Comparison of ENCODE assay signal across 15 cellular contexts in genomic region chr12:94184995-94185711, GRCh38.
"Had no signal": no experiment of that assay in that cellular context is flagged by ENCODE, and none has a peak within 500 bp of the region (broad histone marks: within the 10 kb centered on the region; RNA-seq: fewer than 3 reads in every experiment).

No MANE protein-coding gene starts in this region.

- DNase-seq: activated CD4-positive, alpha-beta memory T cell treated with anti-CD3 and anti-CD28 coated beads for 36 hours; activated CD4-positive, CD25-positive, alpha-beta regulatory T cell treated with anti-CD3 and anti-CD28 coated beads, Interleukin-2, amount 50 U/mL, for 72 hours; activated CD8-positive, alpha-beta memory T cell treated with anti-CD3 and anti-CD28 coated beads, Interleukin-2, amount 50 U/mL, for 4 hours; activated gamma-delta T cell treated with Interleukin-2 at 50 U/mL for 16 hours; activated T-cell treated with anti-CD3 and anti-CD28 coated beads, Interleukin-2, amount 50 U/mL, for 72 hours; aorta; dorsolateral prefrontal cortex; esophagus squamous epithelium; foreskin keratinocyte; left lung; stimulated activated CD4-positive, alpha-beta T cell treated with anti-CD3 and anti-CD28 coated beads, Interleukin-15, amount 100 ng/mL, for 24 hours; stimulated activated CD4-positive, alpha-beta T cell treated with anti-CD3 and anti-CD28 coated beads, Interleukin-4, amount 100 ng/mL, for 24 hours had no signal

- H3K4me3 ChIP-seq: esophagus squamous epithelium, left lung, upper lobe of left lung had no signal

- H3K9me3 ChIP-seq: esophagus squamous epithelium, left lung, upper lobe of left lung had no signal

- H3K27ac ChIP-seq: esophagus squamous epithelium, foreskin keratinocyte, left lung, upper lobe of left lung had no signal

- H3K4me3 Mint-ChIP-seq: activated CD4-positive, alpha-beta memory T cell treated with anti-CD3 and anti-CD28 coated beads for 36 hours; activated T-cell treated with anti-CD3 and anti-CD28 coated beads, Interleukin-2, amount 50 U/mL, for 72 hours; stimulated activated naive CD8-positive, alpha-beta T cell treated with anti-CD3 and anti-CD28 coated beads, Interleukin-15, Interleukin-2, amounts not matched to agents 100 ng/mL and 50 ng/mL, for 24 hours; T-helper 2 cell treated with Interferon-gamma antibody and Interleukin-4, amounts not matched to agents 5 μg/mL and 100 μg/mL, for 36 hours had no signal

- ATAC-seq: activated T-cell treated with anti-CD3 and anti-CD28 coated beads, Interleukin-2, amount 50 U/mL, for 72 hours; foreskin keratinocyte; left lung had no signal

- H3K36me3 ChIP-seq: esophagus squamous epithelium had no signal

- H3K27me3 Mint-ChIP-seq: activated CD4-positive, alpha-beta memory T cell treated with anti-CD3 and anti-CD28 coated beads for 36 hours; stimulated activated naive CD8-positive, alpha-beta T cell treated with anti-CD3 and anti-CD28 coated beads, Interleukin-15, Interleukin-2, amounts not matched to agents 100 ng/mL and 50 ng/mL, for 24 hours had no signal

- H3K27me3 ChIP-seq: dorsolateral prefrontal cortex, left lung, upper lobe of left lung had no signal

- H3K27ac Mint-ChIP-seq: activated CD4-positive, alpha-beta memory T cell treated with anti-CD3 and anti-CD28 coated beads for 36 hours; activated T-cell treated with anti-CD3 and anti-CD28 coated beads, Interleukin-2, amount 50 U/mL, for 72 hours; stimulated activated naive CD8-positive, alpha-beta T cell treated with anti-CD3 and anti-CD28 coated beads, Interleukin-15, Interleukin-2, amounts not matched to agents 100 ng/mL and 50 ng/mL, for 24 hours; T-helper 2 cell treated with Interferon-gamma antibody and Interleukin-4, amounts not matched to agents 5 μg/mL and 100 μg/mL, for 36 hours had no signal

- H3K4me1 ChIP-seq: foreskin keratinocyte, upper lobe of left lung had no signal

- H3K9me3 Mint-ChIP-seq: activated CD4-positive, alpha-beta memory T cell treated with anti-CD3 and anti-CD28 coated beads for 36 hours; activated T-cell treated with anti-CD3 and anti-CD28 coated beads, Interleukin-2, amount 50 U/mL, for 72 hours; stimulated activated naive CD8-positive, alpha-beta T cell treated with anti-CD3 and anti-CD28 coated beads, Interleukin-15, Interleukin-2, amounts not matched to agents 100 ng/mL and 50 ng/mL, for 24 hours; T-helper 2 cell treated with Interferon-gamma antibody and Interleukin-4, amounts not matched to agents 5 μg/mL and 100 μg/mL, for 36 hours had no signal
